In genomic region chr4:103067841-103068547, GRCh38 we compare ENCODE assay signal across 1 cellular context.
TF ChIP-seq lines count a peak whose summit lies in the region.

No MANE protein-coding gene starts in this region.

TF ChIP-seq in GM12878, 131 proteins besides CTCF, POLR2A, EP300 and RAD21:
- TF ChIP-seq EZH2 (IDR thresholded peaks at IDR 0.05; ENCODE audit: borderline replicate concordance, control insufficient read depth, low read depth, low read length) = no peak
- TF ChIP-seq KDM1A (IDR thresholded peaks at IDR 0.05; ENCODE audit: borderline replicate concordance) = no peak
- TF ChIP-seq PBX3 (IDR thresholded peaks at IDR 0.05; ENCODE audit: insufficient replicate concordance, low read depth, low read length) = no peak
- no peak for TF ChIP-seq MTA3 (IDR thresholded peaks at IDR 0.05; ENCODE audit: borderline replicate concordance, low read length)
- no peak for TF ChIP-seq RUNX3 (IDR thresholded peaks at IDR 0.05; ENCODE audit: low read length)
- TF ChIP-seq MAX (IDR thresholded peaks at IDR 0.05; ENCODE audit: low read depth, low read length) = no peak
- TF ChIP-seq NR2F1 (conservative IDR thresholded peaks at IDR 0.05) = no peak
